Comparison of ENCODE assay signal across 18 cellular contexts in the genomic region with DNA sequence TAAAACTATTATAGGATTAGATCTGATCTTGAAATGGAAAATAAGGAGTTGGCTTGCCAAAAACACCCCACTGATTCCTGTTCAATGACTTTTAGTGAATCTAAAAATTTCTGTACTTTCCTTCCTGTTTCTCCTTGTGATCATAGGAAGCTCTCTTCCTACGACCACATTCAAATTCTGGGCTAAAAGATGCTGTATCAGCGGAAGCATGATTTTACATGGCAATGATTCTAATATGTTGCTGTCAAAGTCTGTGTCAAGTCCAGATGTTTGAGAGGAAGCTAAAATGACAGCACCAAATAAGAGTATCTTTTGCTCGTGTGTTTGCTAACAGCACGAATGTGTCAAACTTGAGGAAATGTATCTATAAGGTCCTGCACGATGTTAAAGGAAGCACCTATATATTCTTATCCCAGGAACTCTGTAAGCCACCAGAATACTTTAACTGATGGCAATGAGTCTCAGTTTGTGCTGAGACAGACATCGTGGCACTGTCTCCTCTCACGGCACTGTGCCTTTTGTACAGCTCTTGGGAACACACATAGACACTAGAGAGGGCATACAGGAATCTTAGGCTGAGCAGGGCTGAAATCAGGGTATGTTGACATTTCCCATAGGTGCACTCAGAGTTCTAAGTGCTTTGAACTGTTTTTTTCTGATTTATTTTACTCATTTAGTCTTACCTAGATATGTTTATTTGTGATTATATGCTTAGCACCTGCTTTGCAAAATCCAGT. TPM values are rescaled to one million over a fixed set of nuclear protein-coding genes. Genes with fewer than 3 reads are reported as not detected.
DNase-seq lines count a peak whose midpoint lies in the region; ATAC-seq, FAIRE-seq and TF ChIP-seq lines count a peak whose summit lies in the region.
"Had no signal": no experiment of that assay in that cellular context is flagged by ENCODE, and none has a peak within 500 bp of the region (broad histone marks: within the 10 kb centered on the region; RNA-seq: fewer than 3 reads in every experiment).

No MANE protein-coding gene starts in this region.

- CTCF ChIA-PET in HepG2 (lab: Yijun Ruan, JAX; ENCODE audit: low intra/inter-chr PET ratio, low total read pairs) = no interaction called here

- H3K27ac ChIP-seq in HepG2 (ENCODE audit: extremely low read length, insufficient read depth, low read length) (no peak overlapping the region), right lobe of liver (no peak overlapping the region), DOHH2 (ENCODE audit: low read depth, low read length) (no peak overlapping the region), SK-N-MC (no peak overlapping the region)
- H3K27ac ChIP-seq: HL-60 had no signal

- 35% methylated on average over 7 of the region's 7 CpGs for WGBS in HepG2 (ENCODE audit: low lambda C conversion rate)
- WGBS in right lobe of liver (ENCODE audit: insufficient coverage, low coverage, low lambda C conversion rate, missing lambda C conversion rate) = 62% methylated on average over 6 of the region's 7 CpGs

- no peaks in the 10 kb centered on the region for H3F3A ChIP-seq in DOHH2 (ENCODE audit: control insufficient read depth, insufficient read depth)

- TF ChIP-seq EP300 in HepG2 (IDR thresholded peaks at IDR 0.05; ENCODE audit: low read depth in 2 of 2, low read length in 2 of 2) (no peak), HepG2 (CRISPR knock-in tag; IDR thresholded peaks at IDR 0.05; ENCODE audit: borderline replicate concordance) (no peak)

- no peaks in the 10 kb centered on the region for H3K9me2 ChIP-seq in DOHH2 (replicated peaks; ENCODE audit: control insufficient read depth, low read length)

- no peak for TF ChIP-seq RAD21 in HepG2 (CRISPR knock-in tag; IDR thresholded peaks at IDR 0.05)

- H3K36me3 ChIP-seq in HepG2 (replicated peaks in 1 of 2; ENCODE audit: control insufficient read depth in 1 of 2, insufficient read depth in 2 of 2, low read length in 2 of 2) (no peaks in the 10 kb centered on the region), right lobe of liver (no peaks in the 10 kb centered on the region), DOHH2 (ENCODE audit: control insufficient read depth, low read length) (no peaks in the 10 kb centered on the region), SK-N-MC (ENCODE audit: insufficient read depth, low read length) (no peaks in the 10 kb centered on the region)

- no peak for DNase-seq in HepG2 (ENCODE audit: low spot score)
- no peak for DNase-seq in right lobe of liver
- no peak for DNase-seq in SK-N-MC (ENCODE audit: low read depth, low spot score)
- no peak for DNase-seq in GM12892 (ENCODE audit: insufficient read length)
- DNase-seq: AML-193; C1 segment of cervical spinal cord; CD4-positive, alpha-beta T cell; DMS79; EL; KG1 had no signal

- no peak for TF ChIP-seq POLR2A in HepG2 (IDR thresholded peaks at IDR 0.05; ENCODE audit: insufficient read depth in 1 of 2, low read depth in 2 of 2, low read length in 2 of 2)
- TF ChIP-seq POLR2A in right lobe of liver (IDR thresholded peaks at IDR 0.05) = no peak
- no peak for TF ChIP-seq POLR2A in GM12892 (IDR thresholded peaks at IDR 0.05; ENCODE audit: low read depth, low read length)

- in situ Hi-C loops in HepG2 (cut with HindIII; ENCODE audit: extremely low pct_ligation_motif_present, low pct_unique_long_range_greater_than_20kb) = no loop called here

- no peak overlapping the region for H2AFZ ChIP-seq in HepG2 (ENCODE audit: low read length)

- H3K9ac ChIP-seq in HepG2 (ENCODE audit: insufficient read depth, low read depth, low read length) (no peak overlapping the region), SK-N-MC (ENCODE audit: insufficient read length) (no peak overlapping the region)

- no peak for ATAC-seq in HepG2
- no peak for ATAC-seq in right lobe of liver
- ATAC-seq in GM19452 (IDR thresholded peaks at IDR 0.05; ENCODE audit: unreplicated experiment) = no peak
- ATAC-seq in GM18867 (IDR thresholded peaks at IDR 0.05; ENCODE audit: unreplicated experiment) = no peak
- ATAC-seq: HCT116 had no signal

- no TSS peak for BruUV-seq in HepG2 (replicated peaks; lab: Mats Ljungman, UMichigan)

- intact Hi-C loops in HepG2 (cut with micrococcal nuclease; ENCODE audit: unreplicated experiment) (no loop called here), right lobe of liver (cut with DNase I) (no loop called here)

- no peak for FAIRE-seq in HepG2 (lab: Jason Lieb, UNC)
- FAIRE-seq in GM12892 (lab: Jason Lieb, UNC) = no peak
- FAIRE-seq: G401.6, GM12891, H54 had no signal

- H3K27me3 ChIP-seq in HepG2 (ENCODE audit: control insufficient read depth in 1 of 2, insufficient read depth in 2 of 2, low read length in 2 of 2) (no peaks in the 10 kb centered on the region), right lobe of liver (no peaks in the 10 kb centered on the region), DOHH2 (ENCODE audit: control insufficient read depth, low read length) (0 out of 2 replicates have a peak, but pooled peaks cover 2% of the 10 kb centered on the region)

- H3K9me3 ChIP-seq in HepG2 (ENCODE audit: low read length) = no peaks in the 10 kb centered on the region
- H3K9me3 ChIP-seq in right lobe of liver = no peaks in the 10 kb centered on the region
- no peaks in the 10 kb centered on the region for H3K9me3 ChIP-seq in DOHH2 (ENCODE audit: control insufficient read depth, insufficient read depth, low read length)
- H3K9me3 ChIP-seq in SK-N-MC (ENCODE audit: low read depth, low read length) = no peaks in the 10 kb centered on the region

- H3K79me2 ChIP-seq in HepG2 (ENCODE audit: insufficient read depth, low read length) (no peaks in the 10 kb centered on the region), DOHH2 (ENCODE audit: control insufficient read depth, low read length) (no peaks in the 10 kb centered on the region)

- no peaks in the 10 kb centered on the region for H3K4me1 ChIP-seq in HepG2 (ENCODE audit: insufficient read depth, low read length)
- H3K4me1 ChIP-seq in right lobe of liver = no peaks in the 10 kb centered on the region
- peaks cover 4% of the 10 kb centered on the region; the same call in 1 of the 2 replicates for H3K4me1 ChIP-seq in DOHH2 (ENCODE audit: control insufficient read depth, low read length)

- POLR2A ChIA-PET in HepG2 (lab: Yijun Ruan, JAX) = no interaction called here

- H3K4me2 ChIP-seq in HepG2 (ENCODE audit: low read depth, low read length) = no peak overlapping the region
- peak overlapping the region; percentile 8; the same call in 1 of the 2 replicates for H3K4me2 ChIP-seq in DOHH2 (ENCODE audit: low read length)

- H3K4me3 ChIP-seq in HepG2 (replicated peaks in 1 of 3; ENCODE audit: insufficient read depth in 1 of 3, low read depth in 2 of 3, low read length in 3 of 3) (no peak overlapping the region), right lobe of liver (no peak overlapping the region), DOHH2 (ENCODE audit: low read length) (no peak overlapping the region), SK-N-MC (peak overlapping the region; percentile 51)

- TF ChIP-seq CTCF in HepG2 (CRISPR knock-in tag; IDR thresholded peaks at IDR 0.05) = no peak
- TF ChIP-seq CTCF in right lobe of liver (IDR thresholded peaks at IDR 0.05) = no peak
- TF ChIP-seq CTCF in DOHH2 (IDR thresholded peaks at IDR 0.05; ENCODE audit: low read depth, low read length, poor library complexity, severe bottlenecking) = no peak

- no peaks in the 10 kb centered on the region for H4K20me1 ChIP-seq in HepG2 (ENCODE audit: insufficient read depth, low read length)
- H4K20me1 ChIP-seq in DOHH2 (ENCODE audit: control insufficient read depth, insufficient read depth, low read depth, low read length) = no peaks in the 10 kb centered on the region

TF ChIP-seq in HepG2, 621 proteins besides CTCF, POLR2A, EP300 and RAD21 (continues in another document):
- TF ChIP-seq MAFK (conservative IDR thresholded peaks at IDR 0.05 in 1 of 2, IDR thresholded peaks at IDR 0.05 in 1 of 2; ENCODE audit: low read length in 2 of 2) = peak; percentile 54 to 68

RNA-seq across cellular contexts. Expression of a gene that starts 24.9 kb away (rescaled TPM):
- total RNA-seq in HepG2 (2016; rRNA removed; fragmentation: Illumina TruSeq; extraction: Trizol) = 33.6 and 40.1 TPM in 2 replicates
- total RNA-seq in HepG2 (2016; cell fraction: cytosol; rRNA removed; fragmentation: Illumina TruSeq; extraction: Trizol; ENCODE audit: low read depth) = 66.8 and 68.7 TPM in 2 replicates
- 37.5 and 40.8 TPM in 2 replicates for total RNA-seq in HepG2 (2016; cell fraction: insoluble cytoplasmic fraction; rRNA removed; fragmentation: Illumina TruSeq; extraction: Trizol)
- 38.1 and 58.6 TPM in 2 replicates for total RNA-seq in HepG2 (2016; cell fraction: membrane; rRNA removed; fragmentation: Illumina TruSeq; extraction: Trizol)
- total RNA-seq in HepG2 (2016; cell fraction: nucleus; rRNA removed; fragmentation: Illumina TruSeq; extraction: Trizol) = 50.7 and 54.4 TPM in 2 replicates
- polyA plus RNA-seq in HepG2 (2011; rRNA removed) = 12.9 and 15.4 TPM in 2 replicates
- 6.9 and 9.0 TPM in 2 replicates for polyA plus RNA-seq in HepG2 (2011; cell fraction: cytosol; rRNA removed)
- polyA plus RNA-seq in HepG2 (2011; cell fraction: nucleus; rRNA removed) = 35.9 and 37.8 TPM in 2 replicates
- 16.6 and 19.8 TPM in 2 replicates for polyA plus RNA-seq in HepG2 (2012)
- 1.1 TPM in 2 replicates for polyA plus RNA-seq in HepG2 (2016; cell fraction: cytosol; fragmentation: Illumina TruSeq; extraction: Trizol; ENCODE audit: low read depth)
- polyA plus RNA-seq in HepG2 (2016; cell fraction: insoluble cytoplasmic fraction; fragmentation: Illumina TruSeq; extraction: Trizol; ENCODE audit: low read depth) = 25.1 and 26.7 TPM in 2 replicates
- polyA plus RNA-seq in HepG2 (2016; cell fraction: membrane; fragmentation: Illumina TruSeq; extraction: Trizol; ENCODE audit: low read depth) = 3.2 and 4.4 TPM in 2 replicates
- polyA plus RNA-seq in HepG2 (2016; cell fraction: nucleus; fragmentation: Illumina TruSeq; extraction: Trizol; ENCODE audit: insufficient read depth, low read depth) = 51.7 and 52.1 TPM in 2 replicates
- polyA minus RNA-seq in HepG2 (2011; rRNA and poly(A)+ RNA removed; ENCODE audit: low replicate concordance) = 16.6 and 30.1 TPM in 2 replicates
- polyA minus RNA-seq in HepG2 (2011; cell fraction: cytosol; rRNA and poly(A)+ RNA removed) = 16.9 and 18.6 TPM in 2 replicates
- 94.5 and 105 TPM in 2 replicates for polyA minus RNA-seq in HepG2 (2011; cell fraction: nucleus; rRNA and poly(A)+ RNA removed)
- total RNA-seq in right lobe of liver = 10 to 100 TPM in 4 of 6 experiments, 1 to 10 TPM in 2; 9.4 to 20.5 (median 13.1) TPM
- 20.9 TPM for polyA plus RNA-seq in GM12892 (2012; ENCODE audit: missing spikeins)
